ENCODE assay signal across 1 cellular context in the genomic region with DNA sequence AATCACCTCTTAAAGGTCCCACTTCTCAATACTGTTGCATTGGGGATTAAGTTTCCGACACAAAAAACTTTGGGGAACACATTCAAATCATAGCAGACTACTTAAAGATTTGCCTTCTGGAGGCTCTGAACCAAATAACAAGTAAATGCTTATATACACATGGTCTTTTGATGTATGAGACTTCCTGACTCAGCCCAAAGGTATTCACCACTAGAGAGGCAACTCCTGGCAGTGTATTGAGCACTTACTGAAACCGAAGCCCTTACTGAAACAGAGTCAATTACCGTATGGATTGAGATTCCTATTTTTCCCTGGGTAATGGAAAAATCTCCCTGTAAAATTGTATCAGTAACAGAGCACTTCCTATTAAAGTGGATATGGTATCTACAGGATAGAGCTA.
TF ChIP-seq lines count a peak whose summit lies in the region.

No MANE protein-coding gene starts in this region.

TF ChIP-seq in HepG2, 621 proteins besides CTCF, POLR2A, EP300 and RAD21 (continued from another document):
- TF ChIP-seq RXRA (CRISPR knock-in tag; IDR thresholded peaks at IDR 0.05) (no peak), NFIB (CRISPR knock-in tag; IDR thresholded peaks at IDR 0.05; ENCODE audit: borderline replicate concordance) (no peak), ZNF333 (CRISPR knock-in tag; IDR thresholded peaks at IDR 0.05; ENCODE audit: borderline replicate concordance) (no peak), FLYWCH1 (CRISPR knock-in tag; IDR thresholded peaks at IDR 0.05) (no peak), HOXA9 (CRISPR knock-in tag; IDR thresholded peaks at IDR 0.05; ENCODE audit: borderline replicate concordance) (no peak), MAFF (IDR thresholded peaks at IDR 0.05; ENCODE audit: low read depth, low read length) (no peak), CREM (IDR thresholded peaks at IDR 0.05) (no peak), CREM (CRISPR knock-in tag; IDR thresholded peaks at IDR 0.05) (no peak), ZNF260 (CRISPR knock-in tag; IDR thresholded peaks at IDR 0.05; ENCODE audit: borderline replicate concordance, low read depth) (no peak), NFYB (CRISPR knock-in tag; IDR thresholded peaks at IDR 0.05) (no peak), ZNF605 (CRISPR knock-in tag; IDR thresholded peaks at IDR 0.05) (no peak), ZNF383 (CRISPR knock-in tag; IDR thresholded peaks at IDR 0.05; ENCODE audit: borderline replicate concordance) (no peak)
- TF ChIP-seq, protein P1, sequence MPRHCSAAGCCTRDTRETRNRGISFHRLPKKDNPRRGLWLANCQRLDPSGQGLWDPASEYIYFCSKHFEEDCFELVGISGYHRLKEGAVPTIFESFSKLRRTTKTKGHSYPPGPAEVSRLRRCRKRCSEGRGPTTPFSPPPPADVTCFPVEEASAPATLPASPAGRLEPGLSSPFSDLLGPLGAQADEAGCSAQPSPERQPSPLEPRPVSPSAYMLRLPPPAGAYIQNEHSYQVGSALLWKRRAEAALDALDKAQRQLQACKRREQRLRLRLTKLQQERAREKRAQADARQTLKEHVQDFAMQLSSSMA (CRISPR knock-in tag; IDR thresholded peaks at IDR 0.05): no peak
- TF ChIP-seq, protein P2, sequence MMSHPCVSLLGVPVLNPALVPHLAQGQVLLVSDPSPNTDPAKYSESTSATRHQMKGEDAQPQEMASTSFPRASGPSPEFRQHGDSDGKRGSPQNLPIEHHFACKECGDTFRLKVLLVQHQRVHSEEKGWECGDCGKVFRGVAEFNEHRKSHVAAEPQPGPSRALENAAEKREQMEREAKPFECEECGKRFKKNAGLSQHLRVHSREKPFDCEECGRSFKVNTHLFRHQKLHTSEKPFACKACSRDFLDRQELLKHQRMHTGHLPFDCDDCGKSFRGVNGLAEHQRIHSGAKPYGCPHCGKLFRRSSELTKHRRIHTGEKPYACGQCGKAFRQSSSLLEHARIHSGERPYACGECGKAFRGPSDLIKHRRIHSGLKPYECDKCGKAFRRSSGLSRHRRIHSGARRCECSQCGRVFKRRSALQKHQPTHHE (CRISPR knock-in tag; IDR thresholded peaks at IDR 0.05; ENCODE audit: borderline replicate concordance): no peak
